In the genomic region with DNA sequence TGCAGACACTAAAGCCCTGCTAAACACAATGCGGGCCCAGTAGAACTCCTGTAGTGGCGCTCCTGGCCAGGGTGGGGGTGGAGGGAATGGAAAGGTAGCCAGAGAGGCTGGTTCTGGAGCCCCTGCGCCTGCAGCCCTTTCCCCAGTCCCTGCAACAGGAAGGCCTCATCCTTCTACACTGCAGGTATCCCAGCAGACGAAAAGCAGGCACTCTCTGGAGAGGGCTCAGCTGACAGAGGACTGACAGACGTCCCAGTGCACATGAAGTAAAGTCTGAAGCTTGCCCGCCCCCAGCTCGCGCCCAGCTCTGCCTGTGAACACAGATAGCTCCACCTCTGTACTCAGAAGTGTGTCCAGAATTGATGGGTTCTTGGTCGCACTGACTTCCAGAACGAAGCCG, we compare ENCODE assay signal across 23 cellular contexts. TPM values are rescaled to one million over a fixed set of nuclear protein-coding genes. Genes with fewer than 3 reads are reported as not detected.
DNase-seq lines count a peak whose midpoint lies in the region; ATAC-seq and TF ChIP-seq lines count a peak whose summit lies in the region.
"Had no signal": no experiment of that assay in that cellular context is flagged by ENCODE, and none has a peak within 500 bp of the region (broad histone marks: within the 10 kb centered on the region; RNA-seq: fewer than 3 reads in every experiment).

No MANE protein-coding gene starts in this region.

- TF ChIP-seq CTCF in RWPE2 (IDR thresholded peaks at IDR 0.05; ENCODE audit: poor library complexity, severe bottlenecking) (no peak), osteocyte (IDR thresholded peaks at IDR 0.05) (no peak), MM.1S (IDR thresholded peaks at IDR 0.05; ENCODE audit: low read length) (no peak)

- no peaks in the 10 kb centered on the region for H3K9me3 Mint-ChIP-seq in osteocyte (ENCODE audit: unreplicated experiment)
- H3K9me3 Mint-ChIP-seq: CD4-positive, alpha-beta T cell; CD8-positive, alpha-beta memory T cell; GM23338 had no signal

- H3K27me3 Mint-ChIP-seq in osteocyte (ENCODE audit: unreplicated experiment), result peaks cover 14% of the 10 kb centered on the region

- H3K27ac ChIP-seq in RWPE2 (ENCODE audit: poor library complexity, severe bottlenecking) (no peak overlapping the region), MM.1S (ENCODE audit: low read length) (no peak overlapping the region)
- H3K27ac ChIP-seq: A549; BLaER1 treated with 17β-estradiol and CSF1 and Interleukin-3, amounts not matched to agents 10 nM and 100 nM had no signal

- H3K9me2 ChIP-seq in MM.1S (replicated peaks; ENCODE audit: insufficient read depth, low read length), result no peaks in the 10 kb centered on the region

- ATAC-seq in RWPE2 (ENCODE audit: low read depth) (0 out of 3 replicates have a peak, but pooled peaks have one; percentile 20), HG02970 (IDR thresholded peaks at IDR 0.05; ENCODE audit: low FRiP score, unreplicated experiment) (no peak), GM18907 (IDR thresholded peaks at IDR 0.05; ENCODE audit: unreplicated experiment) (no peak)
- ATAC-seq: GM23338 had no signal

- no peak overlapping the region for H3K9ac ChIP-seq in MM.1S (ENCODE audit: low read length)
- H3K9ac ChIP-seq: BLaER1 treated with 17β-estradiol and CSF1 and Interleukin-3, amounts not matched to agents 10 nM and 100 nM had no signal

- no peak overlapping the region for H3K4me3 Mint-ChIP-seq in osteocyte (ENCODE audit: unreplicated experiment)
- H3K4me3 Mint-ChIP-seq: CD14-positive monocyte; CD4-positive, alpha-beta T cell; CD8-positive, alpha-beta memory T cell; GM23338 had no signal

- H3K9me3 ChIP-seq in RWPE2 (ENCODE audit: severe bottlenecking) (no peaks in the 10 kb centered on the region), MM.1S (replicated peaks; ENCODE audit: insufficient read depth, low read length) (no peaks in the 10 kb centered on the region)
- H3K9me3 ChIP-seq: BE2C had no signal

- no peaks in the 10 kb centered on the region for H3K79me2 ChIP-seq in MM.1S (ENCODE audit: low read length)

- no peak overlapping the region for H3K4me2 ChIP-seq in MM.1S (ENCODE audit: low read depth, low read length)
- H3K4me2 ChIP-seq: A549; BLaER1 treated with 17β-estradiol and CSF1 and Interleukin-3, amounts not matched to agents 10 nM and 100 nM; GM23338 had no signal

- H3K4me3 ChIP-seq in RWPE2 (ENCODE audit: severe bottlenecking) (no peak overlapping the region), MM.1S (ENCODE audit: low read length) (no peak overlapping the region)
- H3K4me3 ChIP-seq: A549; BLaER1 treated with 17β-estradiol and CSF1 and Interleukin-3, amounts not matched to agents 10 nM and 100 nM; GM23338 had no signal

- H3K27me3 ChIP-seq in RWPE2 (ENCODE audit: insufficient read depth, poor library complexity, severe bottlenecking) (peaks cover 14% of the 10 kb centered on the region), MM.1S (replicated peaks; ENCODE audit: insufficient read depth, low read length) (no peaks in the 10 kb centered on the region)
- H3K27me3 ChIP-seq: BE2C; BLaER1 treated with 17β-estradiol and CSF1 and Interleukin-3, amounts not matched to agents 10 nM and 100 nM had no signal

- no peak overlapping the region for H2AFZ ChIP-seq in MM.1S (ENCODE audit: low read length)
- H2AFZ ChIP-seq: GM23338 had no signal

- no peaks in the 10 kb centered on the region for H3F3A ChIP-seq in MM.1S (ENCODE audit: insufficient read depth, low read length)

- no peaks in the 10 kb centered on the region for H3K4me1 ChIP-seq in RWPE2 (ENCODE audit: insufficient read depth, poor library complexity, severe bottlenecking)
- H3K4me1 ChIP-seq in MM.1S (ENCODE audit: low read length), result no peaks in the 10 kb centered on the region
- H3K4me1 ChIP-seq: A549; BLaER1 treated with 17β-estradiol and CSF1 and Interleukin-3, amounts not matched to agents 10 nM and 100 nM had no signal

- DNase-seq in ELF-1 (ENCODE audit: low read depth, low spot score) (peak; percentile 23), RWPE2 (ENCODE audit: low spot score) (no peak), islet precursor cell (peak; percentile 72), osteocyte (ENCODE audit: extremely low spot score, unreplicated experiment) (peak; percentile 70), MM.1S (no peak), cortex of kidney (lab: John Stamatoyannopoulos, UW) (no peak)
- DNase-seq: 8988T; ACHN; AML-193; BE2C; CD4-positive, alpha-beta T cell; CD8-positive, alpha-beta memory T cell; DMS 273 treated with DMSO at 0.1 percent for 48 hours; DMS79; EL; GF-D8; HCEC 1CT had no signal

- H4K20me1 ChIP-seq in MM.1S (ENCODE audit: insufficient read depth, low read length), result no peaks in the 10 kb centered on the region
- H4K20me1 ChIP-seq: BLaER1 treated with 17β-estradiol and CSF1 and Interleukin-3, amounts not matched to agents 10 nM and 100 nM had no signal

- H3K36me3 Mint-ChIP-seq in osteocyte (ENCODE audit: unreplicated experiment), result no peaks in the 10 kb centered on the region
- H3K36me3 Mint-ChIP-seq: CD14-positive monocyte; CD8-positive, alpha-beta memory T cell had no signal

- H3K36me3 ChIP-seq in RWPE2 (ENCODE audit: low read depth) (no peaks in the 10 kb centered on the region), MM.1S (replicated peaks; ENCODE audit: insufficient read depth, low read length) (no peaks in the 10 kb centered on the region)
- H3K36me3 ChIP-seq: BE2C; BLaER1 treated with 17β-estradiol and CSF1 and Interleukin-3, amounts not matched to agents 10 nM and 100 nM had no signal

- no peaks in the 10 kb centered on the region for H3K4me1 Mint-ChIP-seq in osteocyte (ENCODE audit: unreplicated experiment)
- H3K4me1 Mint-ChIP-seq: CD14-positive monocyte; CD8-positive, alpha-beta memory T cell had no signal

- H3K27ac Mint-ChIP-seq in osteocyte (ENCODE audit: unreplicated experiment), result no peak overlapping the region
- H3K27ac Mint-ChIP-seq: CD14-positive monocyte; CD4-positive, alpha-beta T cell had no signal

RNA-seq across cellular contexts. Expression of a gene that starts 46.0 kb away (rescaled TPM):
- total RNA-seq in osteocyte, result 9.9 and 10.0 TPM in 2 replicates

Comparison
In these comparisons a context has a peak if more than half of its experiments do, and no peak if none do; other contexts are left out.
1. DNase-seq: peak in ELF-1 (single experiment), islet precursor cell (single experiment) and osteocyte (single experiment); none in RWPE2 (single experiment), MM.1S (single experiment) and cortex of kidney (single experiment).